In the genomic region with DNA sequence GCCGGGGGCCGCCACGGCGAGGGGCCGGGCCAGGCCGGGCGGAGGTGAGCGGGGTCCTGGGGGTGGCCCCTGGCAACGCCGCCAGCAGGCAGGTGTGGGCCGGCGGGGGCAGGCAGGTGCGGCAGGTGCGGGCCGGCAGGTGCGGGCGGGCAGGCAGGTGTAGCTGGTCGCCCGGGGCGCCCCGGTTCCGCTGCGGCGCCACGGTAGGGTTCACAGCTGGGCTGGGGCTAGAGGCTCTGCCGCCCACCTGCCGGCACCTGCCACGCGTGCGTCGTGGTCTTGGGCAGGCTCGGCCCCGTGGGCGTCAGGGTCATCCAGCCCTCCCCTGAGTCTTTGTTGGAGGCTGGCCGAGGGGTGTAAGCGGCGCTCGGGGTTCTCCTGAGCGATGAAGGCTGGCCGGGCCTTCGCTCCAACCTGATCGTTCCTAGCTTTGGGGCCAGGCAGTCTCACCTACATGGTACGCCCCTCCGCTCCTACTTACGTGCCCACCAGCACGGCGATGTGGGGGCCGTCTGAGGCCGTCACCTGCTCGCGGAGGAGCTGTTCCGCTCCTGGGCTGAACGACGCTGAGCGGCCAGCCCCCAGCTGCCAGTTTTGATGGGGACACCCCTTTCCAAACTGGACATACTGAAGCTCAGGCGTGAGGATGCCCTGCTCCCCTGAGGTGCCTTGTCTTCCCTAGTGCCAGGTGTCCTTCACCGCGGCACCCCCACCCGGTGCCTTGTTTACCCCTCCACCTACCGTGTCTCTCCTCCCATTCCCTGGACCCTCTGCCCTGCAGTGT, we compare ENCODE assay signal across 1 cellular context.
A peak's percentile ranks its signal among the peaks of the same experiment; 100 is the strongest.
TF ChIP-seq lines count a peak whose summit lies in the region.

No MANE protein-coding gene starts in this region.

TF ChIP-seq in WTC11, 78 proteins besides CTCF, POLR2A, EP300 and RAD21 (continued from another document):
- TF ChIP-seq, protein P1, sequence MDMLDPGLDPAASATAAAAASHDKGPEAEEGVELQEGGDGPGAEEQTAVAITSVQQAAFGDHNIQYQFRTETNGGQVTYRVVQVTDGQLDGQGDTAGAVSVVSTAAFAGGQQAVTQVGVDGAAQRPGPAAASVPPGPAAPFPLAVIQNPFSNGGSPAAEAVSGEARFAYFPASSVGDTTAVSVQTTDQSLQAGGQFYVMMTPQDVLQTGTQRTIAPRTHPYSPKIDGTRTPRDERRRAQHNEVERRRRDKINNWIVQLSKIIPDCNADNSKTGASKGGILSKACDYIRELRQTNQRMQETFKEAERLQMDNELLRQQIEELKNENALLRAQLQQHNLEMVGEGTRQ (CRISPR knock-in tag; IDR thresholded peaks at IDR 0.05) = 0 out of 2 replicates have a peak, but pooled peaks have one; percentile 10
- TF ChIP-seq PRRX2 (CRISPR knock-in tag; IDR thresholded peaks at IDR 0.05) = no peak
- no peak for TF ChIP-seq SMAD4 (CRISPR knock-in tag; IDR thresholded peaks at IDR 0.05)
- no peak for TF ChIP-seq JAZF1 (CRISPR knock-in tag; IDR thresholded peaks at IDR 0.05)
- TF ChIP-seq, protein P2, sequence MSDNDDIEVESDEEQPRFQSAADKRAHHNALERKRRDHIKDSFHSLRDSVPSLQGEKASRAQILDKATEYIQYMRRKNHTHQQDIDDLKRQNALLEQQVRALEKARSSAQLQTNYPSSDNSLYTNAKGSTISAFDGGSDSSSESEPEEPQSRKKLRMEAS (CRISPR knock-in tag; IDR thresholded peaks at IDR 0.05) = peak; percentile 17; the same call in 1 of the 2 replicates
- TF ChIP-seq SMAD3 (CRISPR knock-in tag; IDR thresholded peaks at IDR 0.05; ENCODE audit: borderline replicate concordance) = no peak
- TF ChIP-seq ZNF138 (CRISPR knock-in tag; conservative IDR thresholded peaks at IDR 0.05) = no peak
- TF ChIP-seq TP53 (CRISPR knock-in tag; IDR thresholded peaks at IDR 0.05) = 0 out of 2 replicates have a peak, but pooled peaks have one; percentile 2
- TF ChIP-seq, protein P3, sequence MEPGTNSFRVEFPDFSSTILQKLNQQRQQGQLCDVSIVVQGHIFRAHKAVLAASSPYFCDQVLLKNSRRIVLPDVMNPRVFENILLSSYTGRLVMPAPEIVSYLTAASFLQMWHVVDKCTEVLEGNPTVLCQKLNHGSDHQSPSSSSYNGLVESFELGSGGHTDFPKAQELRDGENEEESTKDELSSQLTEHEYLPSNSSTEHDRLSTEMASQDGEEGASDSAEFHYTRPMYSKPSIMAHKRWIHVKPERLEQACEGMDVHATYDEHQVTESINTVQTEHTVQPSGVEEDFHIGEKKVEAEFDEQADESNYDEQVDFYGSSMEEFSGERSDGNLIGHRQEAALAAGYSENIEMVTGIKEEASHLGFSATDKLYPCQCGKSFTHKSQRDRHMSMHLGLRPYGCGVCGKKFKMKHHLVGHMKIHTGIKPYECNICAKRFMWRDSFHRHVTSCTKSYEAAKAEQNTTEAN (CRISPR knock-in tag; IDR thresholded peaks at IDR 0.05) = no peak
- TF ChIP-seq, protein P4, sequence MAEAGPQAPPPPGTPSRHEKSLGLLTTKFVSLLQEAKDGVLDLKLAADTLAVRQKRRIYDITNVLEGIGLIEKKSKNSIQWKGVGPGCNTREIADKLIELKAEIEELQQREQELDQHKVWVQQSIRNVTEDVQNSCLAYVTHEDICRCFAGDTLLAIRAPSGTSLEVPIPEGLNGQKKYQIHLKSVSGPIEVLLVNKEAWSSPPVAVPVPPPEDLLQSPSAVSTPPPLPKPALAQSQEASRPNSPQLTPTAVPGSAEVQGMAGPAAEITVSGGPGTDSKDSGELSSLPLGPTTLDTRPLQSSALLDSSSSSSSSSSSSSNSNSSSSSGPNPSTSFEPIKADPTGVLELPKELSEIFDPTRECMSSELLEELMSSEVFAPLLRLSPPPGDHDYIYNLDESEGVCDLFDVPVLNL (CRISPR knock-in tag; IDR thresholded peaks at IDR 0.05; ENCODE audit: borderline replicate concordance, low read depth) = no peak
- TF ChIP-seq, protein P5, sequence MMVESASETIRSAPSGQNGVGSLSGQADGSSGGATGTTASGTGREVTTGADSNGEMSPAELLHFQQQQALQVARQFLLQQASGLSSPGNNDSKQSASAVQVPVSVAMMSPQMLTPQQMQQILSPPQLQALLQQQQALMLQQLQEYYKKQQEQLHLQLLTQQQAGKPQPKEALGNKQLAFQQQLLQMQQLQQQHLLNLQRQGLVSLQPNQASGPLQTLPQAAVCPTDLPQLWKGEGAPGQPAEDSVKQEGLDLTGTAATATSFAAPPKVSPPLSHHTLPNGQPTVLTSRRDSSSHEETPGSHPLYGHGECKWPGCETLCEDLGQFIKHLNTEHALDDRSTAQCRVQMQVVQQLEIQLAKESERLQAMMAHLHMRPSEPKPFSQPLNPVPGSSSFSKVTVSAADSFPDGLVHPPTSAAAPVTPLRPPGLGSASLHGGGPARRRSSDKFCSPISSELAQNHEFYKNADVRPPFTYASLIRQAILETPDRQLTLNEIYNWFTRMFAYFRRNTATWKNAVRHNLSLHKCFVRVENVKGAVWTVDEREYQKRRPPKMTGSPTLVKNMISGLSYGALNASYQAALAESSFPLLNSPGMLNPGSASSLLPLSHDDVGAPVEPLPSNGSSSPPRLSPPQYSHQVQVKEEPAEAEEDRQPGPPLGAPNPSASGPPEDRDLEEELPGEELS (CRISPR knock-in tag; IDR thresholded peaks at IDR 0.05) = 0 out of 2 replicates have a peak, but pooled peaks have one; percentile 18
- TF ChIP-seq, protein P6, sequence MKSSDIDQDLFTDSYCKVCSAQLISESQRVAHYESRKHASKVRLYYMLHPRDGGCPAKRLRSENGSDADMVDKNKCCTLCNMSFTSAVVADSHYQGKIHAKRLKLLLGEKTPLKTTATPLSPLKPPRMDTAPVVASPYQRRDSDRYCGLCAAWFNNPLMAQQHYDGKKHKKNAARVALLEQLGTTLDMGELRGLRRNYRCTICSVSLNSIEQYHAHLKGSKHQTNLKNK (CRISPR knock-in tag; IDR thresholded peaks at IDR 0.05) = no peak
- no peak for TF ChIP-seq NR3C1 (CRISPR knock-in tag; conservative IDR thresholded peaks at IDR 0.05; ENCODE audit: low read depth)
- 0 out of 2 replicates have a peak, but pooled peaks have one; percentile 9 for TF ChIP-seq FOXP1 (CRISPR knock-in tag; IDR thresholded peaks at IDR 0.05; ENCODE audit: borderline replicate concordance)
- TF ChIP-seq JUN (CRISPR knock-in tag; IDR thresholded peaks at IDR 0.05) = peak; percentile 6; the same call in 1 of the 2 replicates
- TF ChIP-seq, protein P7, sequence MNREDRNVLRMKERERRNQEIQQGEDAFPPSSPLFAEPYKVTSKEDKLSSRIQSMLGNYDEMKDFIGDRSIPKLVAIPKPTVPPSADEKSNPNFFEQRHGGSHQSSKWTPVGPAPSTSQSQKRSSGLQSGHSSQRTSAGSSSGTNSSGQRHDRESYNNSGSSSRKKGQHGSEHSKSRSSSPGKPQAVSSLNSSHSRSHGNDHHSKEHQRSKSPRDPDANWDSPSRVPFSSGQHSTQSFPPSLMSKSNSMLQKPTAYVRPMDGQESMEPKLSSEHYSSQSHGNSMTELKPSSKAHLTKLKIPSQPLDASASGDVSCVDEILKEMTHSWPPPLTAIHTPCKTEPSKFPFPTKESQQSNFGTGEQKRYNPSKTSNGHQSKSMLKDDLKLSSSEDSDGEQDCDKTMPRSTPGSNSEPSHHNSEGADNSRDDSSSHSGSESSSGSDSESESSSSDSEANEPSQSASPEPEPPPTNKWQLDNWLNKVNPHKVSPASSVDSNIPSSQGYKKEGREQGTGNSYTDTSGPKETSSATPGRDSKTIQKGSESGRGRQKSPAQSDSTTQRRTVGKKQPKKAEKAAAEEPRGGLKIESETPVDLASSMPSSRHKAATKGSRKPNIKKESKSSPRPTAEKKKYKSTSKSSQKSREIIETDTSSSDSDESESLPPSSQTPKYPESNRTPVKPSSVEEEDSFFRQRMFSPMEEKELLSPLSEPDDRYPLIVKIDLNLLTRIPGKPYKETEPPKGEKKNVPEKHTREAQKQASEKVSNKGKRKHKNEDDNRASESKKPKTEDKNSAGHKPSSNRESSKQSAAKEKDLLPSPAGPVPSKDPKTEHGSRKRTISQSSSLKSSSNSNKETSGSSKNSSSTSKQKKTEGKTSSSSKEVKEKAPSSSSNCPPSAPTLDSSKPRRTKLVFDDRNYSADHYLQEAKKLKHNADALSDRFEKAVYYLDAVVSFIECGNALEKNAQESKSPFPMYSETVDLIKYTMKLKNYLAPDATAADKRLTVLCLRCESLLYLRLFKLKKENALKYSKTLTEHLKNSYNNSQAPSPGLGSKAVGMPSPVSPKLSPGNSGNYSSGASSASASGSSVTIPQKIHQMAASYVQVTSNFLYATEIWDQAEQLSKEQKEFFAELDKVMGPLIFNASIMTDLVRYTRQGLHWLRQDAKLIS (CRISPR knock-in tag; IDR thresholded peaks at IDR 0.05; ENCODE audit: borderline replicate concordance) = no peak
- TF ChIP-seq, protein P8, sequence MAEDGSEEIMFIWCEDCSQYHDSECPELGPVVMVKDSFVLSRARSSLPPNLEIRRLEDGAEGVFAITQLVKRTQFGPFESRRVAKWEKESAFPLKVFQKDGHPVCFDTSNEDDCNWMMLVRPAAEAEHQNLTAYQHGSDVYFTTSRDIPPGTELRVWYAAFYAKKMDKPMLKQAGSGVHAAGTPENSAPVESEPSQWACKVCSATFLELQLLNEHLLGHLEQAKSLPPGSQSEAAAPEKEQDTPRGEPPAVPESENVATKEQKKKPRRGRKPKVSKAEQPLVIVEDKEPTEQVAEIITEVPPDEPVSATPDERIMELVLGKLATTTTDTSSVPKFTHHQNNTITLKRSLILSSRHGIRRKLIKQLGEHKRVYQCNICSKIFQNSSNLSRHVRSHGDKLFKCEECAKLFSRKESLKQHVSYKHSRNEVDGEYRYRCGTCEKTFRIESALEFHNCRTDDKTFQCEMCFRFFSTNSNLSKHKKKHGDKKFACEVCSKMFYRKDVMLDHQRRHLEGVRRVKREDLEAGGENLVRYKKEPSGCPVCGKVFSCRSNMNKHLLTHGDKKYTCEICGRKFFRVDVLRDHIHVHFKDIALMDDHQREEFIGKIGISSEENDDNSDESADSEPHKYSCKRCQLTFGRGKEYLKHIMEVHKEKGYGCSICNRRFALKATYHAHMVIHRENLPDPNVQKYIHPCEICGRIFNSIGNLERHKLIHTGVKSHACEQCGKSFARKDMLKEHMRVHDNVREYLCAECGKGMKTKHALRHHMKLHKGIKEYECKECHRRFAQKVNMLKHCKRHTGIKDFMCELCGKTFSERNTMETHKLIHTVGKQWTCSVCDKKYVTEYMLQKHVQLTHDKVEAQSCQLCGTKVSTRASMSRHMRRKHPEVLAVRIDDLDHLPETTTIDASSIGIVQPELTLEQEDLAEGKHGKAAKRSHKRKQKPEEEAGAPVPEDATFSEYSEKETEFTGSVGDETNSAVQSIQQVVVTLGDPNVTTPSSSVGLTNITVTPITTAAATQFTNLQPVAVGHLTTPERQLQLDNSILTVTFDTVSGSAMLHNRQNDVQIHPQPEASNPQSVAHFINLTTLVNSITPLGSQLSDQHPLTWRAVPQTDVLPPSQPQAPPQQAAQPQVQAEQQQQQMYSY (CRISPR knock-in tag; IDR thresholded peaks at IDR 0.05) = no peak
- TF ChIP-seq, protein P9, sequence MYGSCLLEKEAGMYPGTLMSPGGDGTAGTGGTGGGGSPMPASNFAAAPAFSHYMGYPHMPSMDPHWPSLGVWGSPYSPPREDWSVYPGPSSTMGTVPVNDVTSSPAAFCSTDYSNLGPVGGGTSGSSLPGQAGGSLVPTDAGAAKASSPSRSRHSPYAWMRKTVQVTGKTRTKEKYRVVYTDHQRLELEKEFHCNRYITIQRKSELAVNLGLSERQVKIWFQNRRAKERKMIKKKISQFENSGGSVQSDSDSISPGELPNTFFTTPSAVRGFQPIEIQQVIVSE (CRISPR knock-in tag; IDR thresholded peaks at IDR 0.05; ENCODE audit: borderline replicate concordance) = no peak
- TF ChIP-seq NR2C2 (CRISPR knock-in tag; IDR thresholded peaks at IDR 0.05) = no peak
- TF ChIP-seq GRHL2 (CRISPR knock-in tag; IDR thresholded peaks at IDR 0.05; ENCODE audit: insufficient replicate concordance, severe bottlenecking) = no peak
- TF ChIP-seq ZNF671 (CRISPR knock-in tag; IDR thresholded peaks at IDR 0.05) = no peak
- no peak for TF ChIP-seq ELF4 (CRISPR knock-in tag; IDR thresholded peaks at IDR 0.05; ENCODE audit: low read depth)
- no peak for TF ChIP-seq ATF1 (CRISPR knock-in tag; IDR thresholded peaks at IDR 0.05)
- TF ChIP-seq, protein P10, sequence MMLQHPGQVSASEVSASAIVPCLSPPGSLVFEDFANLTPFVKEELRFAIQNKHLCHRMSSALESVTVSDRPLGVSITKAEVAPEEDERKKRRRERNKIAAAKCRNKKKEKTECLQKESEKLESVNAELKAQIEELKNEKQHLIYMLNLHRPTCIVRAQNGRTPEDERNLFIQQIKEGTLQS (CRISPR knock-in tag; conservative IDR thresholded peaks at IDR 0.05) = no peak
- no peak for TF ChIP-seq ZNF219 (CRISPR knock-in tag; IDR thresholded peaks at IDR 0.05; ENCODE audit: borderline replicate concordance)
- TF ChIP-seq NFE2L1 (CRISPR knock-in tag; IDR thresholded peaks at IDR 0.05) = no peak
- no peak for TF ChIP-seq ZNF121 (CRISPR knock-in tag; IDR thresholded peaks at IDR 0.05)
- no peak for TF ChIP-seq TCF7 (CRISPR knock-in tag; IDR thresholded peaks at IDR 0.05; ENCODE audit: low read depth)
- TF ChIP-seq, protein P11, sequence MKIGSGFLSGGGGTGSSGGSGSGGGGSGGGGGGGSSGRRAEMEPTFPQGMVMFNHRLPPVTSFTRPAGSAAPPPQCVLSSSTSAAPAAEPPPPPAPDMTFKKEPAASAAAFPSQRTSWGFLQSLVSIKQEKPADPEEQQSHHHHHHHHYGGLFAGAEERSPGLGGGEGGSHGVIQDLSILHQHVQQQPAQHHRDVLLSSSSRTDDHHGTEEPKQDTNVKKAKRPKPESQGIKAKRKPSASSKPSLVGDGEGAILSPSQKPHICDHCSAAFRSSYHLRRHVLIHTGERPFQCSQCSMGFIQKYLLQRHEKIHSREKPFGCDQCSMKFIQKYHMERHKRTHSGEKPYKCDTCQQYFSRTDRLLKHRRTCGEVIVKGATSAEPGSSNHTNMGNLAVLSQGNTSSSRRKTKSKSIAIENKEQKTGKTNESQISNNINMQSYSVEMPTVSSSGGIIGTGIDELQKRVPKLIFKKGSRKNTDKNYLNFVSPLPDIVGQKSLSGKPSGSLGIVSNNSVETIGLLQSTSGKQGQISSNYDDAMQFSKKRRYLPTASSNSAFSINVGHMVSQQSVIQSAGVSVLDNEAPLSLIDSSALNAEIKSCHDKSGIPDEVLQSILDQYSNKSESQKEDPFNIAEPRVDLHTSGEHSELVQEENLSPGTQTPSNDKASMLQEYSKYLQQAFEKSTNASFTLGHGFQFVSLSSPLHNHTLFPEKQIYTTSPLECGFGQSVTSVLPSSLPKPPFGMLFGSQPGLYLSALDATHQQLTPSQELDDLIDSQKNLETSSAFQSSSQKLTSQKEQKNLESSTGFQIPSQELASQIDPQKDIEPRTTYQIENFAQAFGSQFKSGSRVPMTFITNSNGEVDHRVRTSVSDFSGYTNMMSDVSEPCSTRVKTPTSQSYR (CRISPR knock-in tag; IDR thresholded peaks at IDR 0.05) = no peak
- TF ChIP-seq ZNF263 (CRISPR knock-in tag; IDR thresholded peaks at IDR 0.05; ENCODE audit: low read depth) = no peak
- TF ChIP-seq RELA (CRISPR knock-in tag; IDR thresholded peaks at IDR 0.05; ENCODE audit: borderline replicate concordance) = no peak
